In the genomic region with DNA sequence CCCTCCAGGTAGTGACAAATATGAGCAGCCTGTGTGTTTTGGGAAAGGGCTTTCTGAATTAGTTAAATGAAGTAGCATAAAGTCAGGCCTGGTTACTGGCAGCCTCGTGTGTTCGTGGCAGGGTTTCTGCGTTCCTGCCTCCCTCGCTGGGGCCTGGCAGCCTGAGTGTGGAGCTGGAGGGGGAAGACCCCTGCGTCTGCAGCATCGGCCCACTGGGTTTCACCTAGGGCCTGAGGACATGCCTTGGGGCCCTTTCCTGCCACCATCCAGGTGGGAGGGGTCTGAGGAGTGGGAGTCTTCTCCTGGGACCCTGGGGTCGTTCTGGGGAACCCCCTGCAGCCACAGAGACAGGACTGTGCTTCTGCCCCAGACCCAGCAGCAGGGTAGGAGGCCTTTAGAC, we compare ENCODE assay signal across 11 cellular contexts. TPM values are rescaled to one million over a fixed set of nuclear protein-coding genes. Genes with fewer than 3 reads are reported as not detected.
DNase-seq lines count a peak whose midpoint lies in the region; ATAC-seq and TF ChIP-seq lines count a peak whose summit lies in the region.
"Had no signal": no experiment of that assay in that cellular context is flagged by ENCODE, and none has a peak within 500 bp of the region (broad histone marks: within the 10 kb centered on the region; RNA-seq: fewer than 3 reads in every experiment).

No MANE protein-coding gene starts in this region.

- no peak overlapping the region for H3K27ac ChIP-seq in CD4-positive, CD25-positive, alpha-beta regulatory T cell (ENCODE audit: insufficient read depth, low read length, poor library complexity, severe bottlenecking)

- intact Hi-C loops in activated CD8-positive, alpha-beta T cell treated with anti-CD3 and anti-CD28 coated beads for 36 hours (cut with micrococcal nuclease) = no loop called here

- H3K9me3 ChIP-seq in CD4-positive, CD25-positive, alpha-beta regulatory T cell (ENCODE audit: control insufficient read depth in 2 of 2, low read length in 2 of 2) = no peaks in the 10 kb centered on the region

- no peak for ATAC-seq in CD4-positive, CD25-positive, alpha-beta regulatory T cell (ENCODE audit: low read depth in 2 of 2)
- ATAC-seq in GM19023 (IDR thresholded peaks at IDR 0.05; ENCODE audit: unreplicated experiment) (peak; percentile 9), HG02759 (IDR thresholded peaks at IDR 0.05; ENCODE audit: unreplicated experiment) (peak; percentile 15)
- ATAC-seq in activated CD8-positive, alpha-beta T cell treated with anti-CD3 and anti-CD28 coated beads for 36 hours = no peak

- TF ChIP-seq CTCF in activated CD8-positive, alpha-beta T cell treated with anti-CD3 and anti-CD28 coated beads for 36 hours (IDR thresholded peaks at IDR 0.05) = no peak

- no peaks in the 10 kb centered on the region for H3K9me3 Mint-ChIP-seq in CD4-positive, CD25-positive, alpha-beta regulatory T cell
- no peaks in the 10 kb centered on the region for H3K9me3 Mint-ChIP-seq in activated CD8-positive, alpha-beta T cell treated with anti-CD3 and anti-CD28 coated beads for 36 hours

- H3K27ac Mint-ChIP-seq in CD4-positive, CD25-positive, alpha-beta regulatory T cell = peak overlapping the region in 2 of 3 donors; percentile 26 to 55
- peak overlapping the region; percentile 82 for H3K27ac Mint-ChIP-seq in activated CD8-positive, alpha-beta T cell treated with anti-CD3 and anti-CD28 coated beads for 36 hours

- H3K27me3 Mint-ChIP-seq in CD4-positive, CD25-positive, alpha-beta regulatory T cell = no peaks in the 10 kb centered on the region
- H3K27me3 Mint-ChIP-seq in activated CD8-positive, alpha-beta T cell treated with anti-CD3 and anti-CD28 coated beads for 36 hours = no peaks in the 10 kb centered on the region

- peaks cover 42% of the 10 kb centered on the region for H3K36me3 Mint-ChIP-seq in CD4-positive, CD25-positive, alpha-beta regulatory T cell
- peaks cover 33% of the 10 kb centered on the region for H3K36me3 Mint-ChIP-seq in activated CD8-positive, alpha-beta T cell treated with anti-CD3 and anti-CD28 coated beads for 36 hours (ENCODE audit: low read depth)

- H3K4me1 Mint-ChIP-seq in CD4-positive, CD25-positive, alpha-beta regulatory T cell = peaks cover 0 to 17% (median 8%) of the 10 kb centered on the region in 4 donors
- peaks cover 21% of the 10 kb centered on the region for H3K4me1 Mint-ChIP-seq in activated CD8-positive, alpha-beta T cell treated with anti-CD3 and anti-CD28 coated beads for 36 hours (ENCODE audit: low read depth)

- CTCF ChIA-PET in activated CD8-positive, alpha-beta T cell treated with anti-CD3 and anti-CD28 coated beads for 36 hours (lab: Charles Lee) = interaction anchor here (1.1 to 1.3 kb wide), 3 partner anchors 13 to 377 kb away, joined by 3 read pairs; no protein-coding TSS in a partner anchor

- peaks cover 68% of the 10 kb centered on the region for H3K36me3 ChIP-seq in CD4-positive, CD25-positive, alpha-beta regulatory T cell (ENCODE audit: control insufficient read depth, insufficient read depth, low read length)

- no peaks in the 10 kb centered on the region for H3K4me1 ChIP-seq in CD4-positive, CD25-positive, alpha-beta regulatory T cell (ENCODE audit: control insufficient read depth, insufficient read depth, low read length, poor library complexity, severe bottlenecking)

- no peaks in the 10 kb centered on the region for H3K27me3 ChIP-seq in CD4-positive, CD25-positive, alpha-beta regulatory T cell (ENCODE audit: control insufficient read depth, insufficient read depth, low read length)

- no peak for DNase-seq in CD4-positive, CD25-positive, alpha-beta regulatory T cell
- no peak for DNase-seq in activated CD8-positive, alpha-beta T cell treated with anti-CD3 and anti-CD28 coated beads for 36 hours
- DNase-seq in OCI-M1 (lab: John Stamatoyannopoulos, UW) (no peak), NOMO-1 treated with dmso at 0.1 percent for 144 hours (lab: John Stamatoyannopoulos, UW; ENCODE audit: unreplicated experiment) (no peak), EL (no peak), occipital lobe (lab: John Stamatoyannopoulos, UW) (no peak)
- DNase-seq: C1 segment of cervical spinal cord, cerebellar nuclear complex, H9 had no signal

- H3K4me3 ChIP-seq in CD4-positive, CD25-positive, alpha-beta regulatory T cell (ENCODE audit: low read depth, low read length) = no peak overlapping the region

- POLR2A ChIA-PET in activated CD8-positive, alpha-beta T cell treated with anti-CD3 and anti-CD28 coated beads for 36 hours (lab: Charles Lee) = no interaction called here

- no peak overlapping the region for H3K4me3 Mint-ChIP-seq in CD4-positive, CD25-positive, alpha-beta regulatory T cell
- no peak overlapping the region for H3K4me3 Mint-ChIP-seq in activated CD8-positive, alpha-beta T cell treated with anti-CD3 and anti-CD28 coated beads for 36 hours
- H3K4me3 Mint-ChIP-seq: H9 had no signal

RNA-seq across cellular contexts. Expression of gene AMN, which starts 20.4 kb away (rescaled TPM):
- 0.86 TPM for total RNA-seq in CD4-positive, CD25-positive, alpha-beta regulatory T cell
- 1 to 10 TPM in 1 of 4 donors, under 1 TPM in 2, not detected in 1; 0.24 to 2.2 (median 0.46) TPM for polyA plus RNA-seq in CD4-positive, CD25-positive, alpha-beta regulatory T cell
- 1 to 10 TPM; 1.0 to 1.4 TPM for total RNA-seq in activated CD8-positive, alpha-beta T cell treated with anti-CD3 and anti-CD28 coated beads for 36 hours
- not detected for total RNA-seq in occipital lobe

Comparison
In these comparisons a context has a peak if more than half of its experiments do, and no peak if none do; other contexts are left out.
1. ATAC-seq: peak in GM19023 (single experiment) and HG02759 (single experiment); none in CD4-positive, CD25-positive, alpha-beta regulatory T cell (0 of 2) and activated CD8-positive, alpha-beta T cell treated with anti-CD3 and anti-CD28 coated beads for 36 hours (single experiment).